1 cellular context compared by ENCODE assay signal in the genomic region with DNA sequence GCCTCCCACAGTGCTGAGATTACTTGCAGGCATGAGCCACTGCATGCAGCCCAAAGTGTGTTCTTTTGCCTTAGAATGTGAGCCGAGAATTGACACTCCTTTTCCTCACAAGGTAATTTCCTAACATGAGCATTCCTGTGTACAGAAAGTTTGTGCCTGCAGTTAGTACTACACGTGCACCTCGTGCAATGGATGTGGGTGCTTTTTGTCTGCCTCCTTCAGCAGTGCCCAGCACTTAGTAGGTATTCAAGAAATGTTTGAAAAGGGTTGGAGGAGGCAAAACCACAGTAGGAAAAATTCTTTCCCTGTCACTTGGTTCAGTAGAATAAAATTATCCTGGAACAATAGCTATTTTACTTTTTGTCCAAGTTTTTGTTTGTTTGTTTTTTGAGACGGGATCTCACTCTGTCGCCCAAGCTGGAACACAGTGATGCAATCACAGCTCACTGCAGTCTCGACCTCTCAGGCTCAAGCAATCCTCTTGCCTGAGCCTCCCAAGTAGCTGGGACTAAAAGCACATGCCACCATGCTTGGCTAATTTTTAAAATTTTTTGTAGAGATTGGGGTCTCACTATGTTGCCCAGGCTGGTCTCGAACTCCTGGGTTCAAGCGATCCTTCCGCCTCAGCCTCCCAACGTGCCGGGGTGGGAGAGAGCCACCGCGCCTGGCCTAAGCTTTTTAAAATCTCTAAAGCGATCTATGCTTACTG.
TF ChIP-seq lines count a peak whose summit lies in the region.

No MANE protein-coding gene starts in this region.

TF ChIP-seq in K562, 482 proteins besides CTCF, POLR2A, EP300 and RAD21:
- TF ChIP-seq TEAD4 (IDR thresholded peaks at IDR 0.05; ENCODE audit: low read length): no peak
- TF ChIP-seq TEAD4 (CRISPR knock-in tag; IDR thresholded peaks at IDR 0.05; ENCODE audit: borderline replicate concordance): no peak
- TF ChIP-seq ZNF436 (CRISPR knock-in tag; IDR thresholded peaks at IDR 0.05): no peak
- no peak for TF ChIP-seq ZNF174 (CRISPR knock-in tag; IDR thresholded peaks at IDR 0.05)
- no peak for TF ChIP-seq PHB2 (IDR thresholded peaks at IDR 0.05; ENCODE audit: low read depth)
- TF ChIP-seq NR2C2 (CRISPR knock-in tag; IDR thresholded peaks at IDR 0.05): no peak
- TF ChIP-seq NR2C2 (tag; IDR thresholded peaks at IDR 0.05): no peak
- no peak for TF ChIP-seq HMG20B (CRISPR knock-in tag; IDR thresholded peaks at IDR 0.05)
- TF ChIP-seq ZNF384 (IDR thresholded peaks at IDR 0.05; ENCODE audit: low read depth, low read length): no peak
- no peak for TF ChIP-seq MBD2 (IDR thresholded peaks at IDR 0.05; ENCODE audit: borderline replicate concordance, low read depth)
- TF ChIP-seq JUNB (CRISPR knock-in tag; conservative IDR thresholded peaks at IDR 0.05): no peak
- TF ChIP-seq ZNF121 (CRISPR knock-in tag; conservative IDR thresholded peaks at IDR 0.05): peak; percentile 48; the same call in 1 of the 2 replicates
- TF ChIP-seq ESRRB (CRISPR knock-in tag; IDR thresholded peaks at IDR 0.05; ENCODE audit: borderline replicate concordance): no peak
- TF ChIP-seq PRMT5 (CRISPR knock-in tag; IDR thresholded peaks at IDR 0.05): no peak
- TF ChIP-seq ETS1 (conservative IDR thresholded peaks at IDR 0.05; ENCODE audit: control insufficient read depth, low read depth, low read length): no peak
- TF ChIP-seq LEF1 (IDR thresholded peaks at IDR 0.05): no peak
- peak; percentile 54 for TF ChIP-seq ATF3 (IDR thresholded peaks at IDR 0.05)
- TF ChIP-seq ATF3 (CRISPR knock-in tag; conservative IDR thresholded peaks at IDR 0.05): no peak
- no peak for TF ChIP-seq HMG20A (CRISPR knock-in tag; conservative IDR thresholded peaks at IDR 0.05)
- TF ChIP-seq RBM15 (IDR thresholded peaks at IDR 0.05; ENCODE audit: insufficient read depth, low read length): no peak
- no peak for TF ChIP-seq HNRNPH1 (optimal IDR thresholded peaks at IDR 0.05; ENCODE audit: low read depth, low read length)
- TF ChIP-seq HMBOX1 (IDR thresholded peaks at IDR 0.05): no peak
- no peak for TF ChIP-seq STAT5B (CRISPR knock-in tag; IDR thresholded peaks at IDR 0.05)
- TF ChIP-seq, protein P1, sequence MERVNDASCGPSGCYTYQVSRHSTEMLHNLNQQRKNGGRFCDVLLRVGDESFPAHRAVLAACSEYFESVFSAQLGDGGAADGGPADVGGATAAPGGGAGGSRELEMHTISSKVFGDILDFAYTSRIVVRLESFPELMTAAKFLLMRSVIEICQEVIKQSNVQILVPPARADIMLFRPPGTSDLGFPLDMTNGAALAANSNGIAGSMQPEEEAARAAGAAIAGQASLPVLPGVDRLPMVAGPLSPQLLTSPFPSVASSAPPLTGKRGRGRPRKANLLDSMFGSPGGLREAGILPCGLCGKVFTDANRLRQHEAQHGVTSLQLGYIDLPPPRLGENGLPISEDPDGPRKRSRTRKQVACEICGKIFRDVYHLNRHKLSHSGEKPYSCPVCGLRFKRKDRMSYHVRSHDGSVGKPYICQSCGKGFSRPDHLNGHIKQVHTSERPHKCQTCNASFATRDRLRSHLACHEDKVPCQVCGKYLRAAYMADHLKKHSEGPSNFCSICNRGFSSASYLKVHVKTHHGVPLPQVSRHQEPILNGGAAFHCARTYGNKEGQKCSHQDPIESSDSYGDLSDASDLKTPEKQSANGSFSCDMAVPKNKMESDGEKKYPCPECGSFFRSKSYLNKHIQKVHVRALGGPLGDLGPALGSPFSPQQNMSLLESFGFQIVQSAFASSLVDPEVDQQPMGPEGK (CRISPR knock-in tag; IDR thresholded peaks at IDR 0.05; ENCODE audit: borderline replicate concordance): no peak
- no peak for TF ChIP-seq SIN3B (IDR thresholded peaks at IDR 0.05; ENCODE audit: low read depth)
- TF ChIP-seq TFAP4 (CRISPR knock-in tag; IDR thresholded peaks at IDR 0.05; ENCODE audit: borderline replicate concordance): no peak
- TF ChIP-seq SAFB2 (IDR thresholded peaks at IDR 0.05; ENCODE audit: borderline replicate concordance, low read depth, low read length, severe bottlenecking): no peak
- TF ChIP-seq, protein P2, sequence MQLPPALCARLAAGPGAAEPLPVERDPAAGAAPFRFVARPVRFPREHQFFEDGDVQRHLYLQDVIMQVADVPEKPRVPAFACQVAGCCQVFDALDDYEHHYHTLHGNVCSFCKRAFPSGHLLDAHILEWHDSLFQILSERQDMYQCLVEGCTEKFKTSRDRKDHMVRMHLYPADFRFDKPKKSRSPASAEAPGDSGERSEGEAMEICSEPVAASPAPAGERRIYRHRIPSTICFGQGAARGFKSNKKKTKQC (CRISPR knock-in tag; IDR thresholded peaks at IDR 0.05): no peak
- TF ChIP-seq ZKSCAN1 (IDR thresholded peaks at IDR 0.05; ENCODE audit: low read depth, low read length): peak; percentile 67
- no peak for TF ChIP-seq ZNF165 (CRISPR knock-in tag; IDR thresholded peaks at IDR 0.05; ENCODE audit: borderline replicate concordance)
- no peak for TF ChIP-seq HDAC6 (IDR thresholded peaks at IDR 0.05; ENCODE audit: low read depth, low read length)
- no peak for TF ChIP-seq ZNF311 (CRISPR knock-in tag; IDR thresholded peaks at IDR 0.05)
- no peak for TF ChIP-seq ELF4 (CRISPR knock-in tag; IDR thresholded peaks at IDR 0.05)
- TF ChIP-seq CEBPB (tag; IDR thresholded peaks at IDR 0.05): peak; percentile 26; the same call in 1 of the 2 replicates
- TF ChIP-seq IRF2 (CRISPR knock-in tag; IDR thresholded peaks at IDR 0.05): no peak
- no peak for TF ChIP-seq ELF1 (tag; IDR thresholded peaks at IDR 0.05)
- no peak for TF ChIP-seq CEBPG (CRISPR knock-in tag; IDR thresholded peaks at IDR 0.05)
- TF ChIP-seq CEBPG (tag; conservative IDR thresholded peaks at IDR 0.05 in 1 of 2, IDR thresholded peaks at IDR 0.05 in 1 of 2): peak in 1 of 2 experiments; percentile 43; a peak in 1 of 4 replicates
